ENCODE assay signal across 28 cellular contexts in genomic region chr5:151580858-151581257, GRCh38. TPM values are rescaled to one million over a fixed set of nuclear protein-coding genes. Genes with fewer than 3 reads are reported as not detected.
A peak's percentile ranks its signal among the peaks of the same experiment; 100 is the strongest.
DNase-seq lines count a peak whose midpoint lies in the region; ATAC-seq, FAIRE-seq and TF ChIP-seq lines count a peak whose summit lies in the region.
"Had no signal": no experiment of that assay in that cellular context is flagged by ENCODE, and none has a peak within 500 bp of the region (broad histone marks: within the 10 kb centered on the region; RNA-seq: fewer than 3 reads in every experiment).

No MANE protein-coding gene starts in this region.

- peaks cover 0 to 2% of the 10 kb centered on the region in 2 donors for H3K36me3 Mint-ChIP-seq in stimulated activated naive B cell treated with anti-CD40 and anti-IgM and Interleukin-4, amounts not matched to agents 10 μg/mL and 1 μg/mL and 100 μg/mL, for 72 hours
- H3K36me3 Mint-ChIP-seq in T-cell = no peaks in the 10 kb centered on the region
- H3K36me3 Mint-ChIP-seq: activated naive CD8-positive, alpha-beta T cell treated with anti-CD3 and anti-CD28 coated beads, Interleukin-2, amount 10 ng/mL, durations not matched to agents 7 days and 5 days; neural progenitor cell had no signal

- no peak for FAIRE-seq in bronchial epithelial cell (lab: Jason Lieb, UNC)
- FAIRE-seq: astrocyte, endothelial cell of umbilical vein had no signal

- peak overlapping the region; percentile 71 for H3K27ac Mint-ChIP-seq in stimulated activated naive B cell treated with anti-CD40 and anti-IgM and Interleukin-4, amounts not matched to agents 10 μg/mL and 1 μg/mL and 100 μg/mL, for 72 hours
- H3K27ac Mint-ChIP-seq in T-cell = no peak overlapping the region
- H3K27ac Mint-ChIP-seq: activated naive CD8-positive, alpha-beta T cell treated with anti-CD3 and anti-CD28 coated beads, Interleukin-2, amount 10 ng/mL, durations not matched to agents 7 days and 5 days; neural progenitor cell; T-helper 2 cell treated with Interferon-gamma antibody and Interleukin-4, amounts not matched to agents 5 μg/mL and 100 μg/mL, for 36 hours had no signal

- no peak for TF ChIP-seq EP300 in Ishikawa (IDR thresholded peaks at IDR 0.05; ENCODE audit: borderline replicate concordance)

- H3K4me1 Mint-ChIP-seq in stimulated activated naive B cell treated with anti-CD40 and anti-IgM and Interleukin-4, amounts not matched to agents 10 μg/mL and 1 μg/mL and 100 μg/mL, for 72 hours = peaks cover 20 to 23% of the 10 kb centered on the region in 2 donors
- H3K4me1 Mint-ChIP-seq in T-cell = peaks cover 5 to 20% (median 18%) of the 10 kb centered on the region in 3 donors

- DNase-seq in bronchial epithelial cell (ENCODE audit: low read depth) (no peak), iPS-NIHi7 (ENCODE audit: extremely low spot score) (peak; percentile 57), cortex of kidney (lab: John Stamatoyannopoulos, UW) (no peak), NCI-H2029 treated with DMSO at 0.1 percent for 48 hours (lab: John Stamatoyannopoulos, UW) (no peak), T-cell (no peak)
- DNase-seq in stimulated activated naive B cell treated with anti-CD40 and anti-IgM and Interleukin-4, amounts not matched to agents 10 μg/mL and 1 μg/mL and 100 μg/mL, for 72 hours = no peak
- DNase-seq: activated CD4-positive, alpha-beta T cell treated with anti-CD3 and anti-CD28 coated beads for 4 hours; activated effector memory CD4-positive, alpha-beta T cell treated with anti-CD3 and anti-CD28 coated beads, Interleukin-2, amount 50 U/mL, for 16 hours; activated naive CD8-positive, alpha-beta T cell treated with anti-CD3 and anti-CD28 coated beads, Interleukin-2, amount 10 ng/mL, durations not matched to agents 7 days and 5 days; activated T-cell treated with anti-CD3 and anti-CD28 coated beads for 4 hours; central memory CD4-positive, alpha-beta T cell; DMS53; GDM1; head of caudate nucleus; left colon; NCI-H1436; NCI-H446 treated with DMSO at 0.1 percent for 48 hours; PC-3; posterior cingulate gyrus; Right ventricle myocardium superior; stimulated activated naive CD4-positive, alpha-beta T cell treated with Interleukin-2 at 50 U/mL for 16 hours; tibial artery had no signal

- no peaks in the 10 kb centered on the region for H3K27me3 ChIP-seq in bronchial epithelial cell (ENCODE audit: control insufficient read depth, insufficient read depth, low read length)
- H3K27me3 ChIP-seq: neural progenitor cell, tibial artery had no signal

- H3K27me3 Mint-ChIP-seq in stimulated activated naive B cell treated with anti-CD40 and anti-IgM and Interleukin-4, amounts not matched to agents 10 μg/mL and 1 μg/mL and 100 μg/mL, for 72 hours = no peaks in the 10 kb centered on the region
- peaks cover 0 to 2% of the 10 kb centered on the region in 2 donors for H3K27me3 Mint-ChIP-seq in T-cell
- H3K27me3 Mint-ChIP-seq: activated naive CD8-positive, alpha-beta T cell treated with anti-CD3 and anti-CD28 coated beads, Interleukin-2, amount 10 ng/mL, durations not matched to agents 7 days and 5 days had no signal

- CTCF ChIA-PET in T-cell (lab: Charles Lee) = no interaction called here

- ATAC-seq in stimulated activated naive B cell treated with anti-CD40 and anti-IgM and Interleukin-4, amounts not matched to agents 10 μg/mL and 1 μg/mL and 100 μg/mL, for 72 hours (replicated peaks) = no peak
- no peak for ATAC-seq in T-cell (replicated peaks in 1 of 4)
- ATAC-seq: left colon, PC-3 had no signal

- TF ChIP-seq RAD21 in Ishikawa (IDR thresholded peaks at IDR 0.05; ENCODE audit: low read depth) = no peak

- peaks cover 12% of the 10 kb centered on the region for H3K36me3 ChIP-seq in bronchial epithelial cell (ENCODE audit: control insufficient read depth, insufficient read depth, low read length)
- H3K36me3 ChIP-seq: neural progenitor cell, tibial artery had no signal

- no peak overlapping the region for H3K4me3 Mint-ChIP-seq in stimulated activated naive B cell treated with anti-CD40 and anti-IgM and Interleukin-4, amounts not matched to agents 10 μg/mL and 1 μg/mL and 100 μg/mL, for 72 hours
- no peak overlapping the region for H3K4me3 Mint-ChIP-seq in T-cell
- H3K4me3 Mint-ChIP-seq: activated naive CD8-positive, alpha-beta T cell treated with anti-CD3 and anti-CD28 coated beads, Interleukin-2, amount 10 ng/mL, durations not matched to agents 7 days and 5 days; neural progenitor cell; T-helper 2 cell treated with Interferon-gamma antibody and Interleukin-4, amounts not matched to agents 5 μg/mL and 100 μg/mL, for 36 hours had no signal

- POLR2A ChIA-PET in T-cell (lab: Charles Lee) = no interaction called here

- H3K4me3 ChIP-seq in bronchial epithelial cell (ENCODE audit: low read depth, low read length) = no peak overlapping the region
- H3K4me3 ChIP-seq: neural progenitor cell, tibial artery had no signal

- peak; percentile 9 for TF ChIP-seq CTCF in bronchial epithelial cell (IDR thresholded peaks at IDR 0.05; ENCODE audit: insufficient read depth, low read length, severe bottlenecking)

- H3K9me3 Mint-ChIP-seq in stimulated activated naive B cell treated with anti-CD40 and anti-IgM and Interleukin-4, amounts not matched to agents 10 μg/mL and 1 μg/mL and 100 μg/mL, for 72 hours = no peaks in the 10 kb centered on the region
- no peaks in the 10 kb centered on the region for H3K9me3 Mint-ChIP-seq in T-cell
- H3K9me3 Mint-ChIP-seq: activated naive CD8-positive, alpha-beta T cell treated with anti-CD3 and anti-CD28 coated beads, Interleukin-2, amount 10 ng/mL, durations not matched to agents 7 days and 5 days; neural progenitor cell; T-helper 2 cell treated with Interferon-gamma antibody and Interleukin-4, amounts not matched to agents 5 μg/mL and 100 μg/mL, for 36 hours had no signal

TF ChIP-seq in Ishikawa, 13 proteins besides CTCF, POLR2A, EP300 and RAD21:
- TF ChIP-seq, protein P1, sequence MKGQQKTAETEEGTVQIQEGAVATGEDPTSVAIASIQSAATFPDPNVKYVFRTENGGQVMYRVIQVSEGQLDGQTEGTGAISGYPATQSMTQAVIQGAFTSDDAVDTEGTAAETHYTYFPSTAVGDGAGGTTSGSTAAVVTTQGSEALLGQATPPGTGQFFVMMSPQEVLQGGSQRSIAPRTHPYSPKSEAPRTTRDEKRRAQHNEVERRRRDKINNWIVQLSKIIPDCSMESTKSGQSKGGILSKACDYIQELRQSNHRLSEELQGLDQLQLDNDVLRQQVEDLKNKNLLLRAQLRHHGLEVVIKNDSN (IDR thresholded peaks at IDR 0.05) = 0 out of 2 replicates have a peak, but pooled peaks have one; percentile 23
- TF ChIP-seq ZBTB7A (IDR thresholded peaks at IDR 0.05; ENCODE audit: low read depth) = 0 out of 2 replicates have a peak, but pooled peaks have one; percentile 45
- no peak for TF ChIP-seq TAF1 (IDR thresholded peaks at IDR 0.05; ENCODE audit: low read depth)

RNA-seq across cellular contexts. Expression of gene FAT2, which starts 10.3 kb away (rescaled TPM):
- 34.2 and 62.6 TPM in 2 replicates for total RNA-seq in bronchial epithelial cell
- total RNA-seq in T-cell = not detected
- total RNA-seq: activated naive CD8-positive, alpha-beta T cell treated with anti-CD3 and anti-CD28 coated beads, Interleukin-2, amount 10 ng/mL, durations not matched to agents 7 days and 5 days; dermis microvascular lymphatic vessel endothelial cell; endothelial cell of umbilical vein; left colon; PC-3; Right ventricle myocardium superior had no signal

Comparison
In these comparisons a context has a peak if more than half of its experiments do, and no peak if none do; other contexts are left out.
1. RNA of gene FAT2, which starts 10.3 kb away (total RNA-seq): 34.2 to 62.6 TPM in bronchial epithelial cell; not detected in T-cell; every median in the first group is over 10 times any median in the second.